25 cellular contexts compared by ENCODE assay signal in the genomic region with DNA sequence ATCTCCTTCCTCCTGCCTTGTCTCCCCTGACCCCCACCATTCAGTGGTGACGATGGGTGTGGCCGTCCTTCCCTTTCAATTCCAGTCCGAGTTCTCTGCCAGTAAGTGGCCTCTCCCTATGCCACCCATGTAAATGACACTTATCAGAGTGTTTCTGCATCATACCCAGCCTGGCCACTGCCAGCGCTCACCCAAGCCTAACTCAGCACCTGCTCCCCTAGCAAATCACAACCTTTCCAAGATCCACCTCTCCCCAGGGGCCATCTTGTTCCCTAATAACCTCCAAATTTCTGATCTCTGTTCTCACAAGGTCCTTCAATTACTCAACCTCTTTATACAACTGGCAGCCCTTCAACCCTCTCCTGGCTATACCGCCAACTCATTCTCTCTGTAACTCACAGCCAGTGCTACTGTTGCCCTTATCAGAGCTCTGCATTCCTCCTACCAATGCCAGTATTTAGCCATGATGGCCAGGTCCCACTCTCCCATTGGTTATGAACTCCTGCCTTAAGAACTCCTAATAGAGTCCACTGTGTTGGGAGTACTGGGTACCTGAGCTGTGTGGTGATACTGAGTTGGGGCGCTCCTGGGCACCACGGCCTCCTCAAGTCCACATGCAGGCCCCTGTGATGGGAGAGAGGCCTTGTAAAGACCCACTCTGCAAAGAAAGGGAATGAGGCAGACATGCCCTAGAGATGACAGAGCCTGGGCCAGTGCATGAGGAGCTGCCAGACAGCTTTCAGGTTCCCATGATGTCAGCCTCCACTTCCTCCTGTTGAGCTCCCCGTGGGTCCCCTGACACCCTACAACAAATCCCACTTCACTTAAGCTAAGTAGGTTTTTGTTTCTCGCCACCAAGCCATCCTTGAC.
DNase-seq lines count a peak whose midpoint lies in the region; ATAC-seq and TF ChIP-seq lines count a peak whose summit lies in the region.
"Had no signal": no experiment of that assay in that cellular context is flagged by ENCODE, and none has a peak within 500 bp of the region (broad histone marks: within the 10 kb centered on the region; RNA-seq: fewer than 3 reads in every experiment).

No MANE protein-coding gene starts in this region.

- H3K27me3 ChIP-seq in right atrium auricular region (no peaks in the 10 kb centered on the region), heart left ventricle (no peaks in the 10 kb centered on the region), neuronal stem cell (ENCODE audit: control insufficient read depth in 3 of 3, insufficient read depth in 3 of 3, low read depth in 1 of 3, low read length in 3 of 3) (no peaks in the 10 kb centered on the region)
- H3K27me3 ChIP-seq: BE2C, esophagus squamous epithelium, foreskin keratinocyte, ovary had no signal

- no peaks in the 10 kb centered on the region for H3K79me1 ChIP-seq in neuronal stem cell (ENCODE audit: low read depth, low read length)

- no peaks in the 10 kb centered on the region for H3K36me3 ChIP-seq in right atrium auricular region
- H3K36me3 ChIP-seq in heart left ventricle: no peaks in the 10 kb centered on the region
- H3K36me3 ChIP-seq in neuronal stem cell (replicated peaks in 1 of 2; ENCODE audit: control insufficient read depth in 2 of 2, insufficient read depth in 2 of 2, low read length in 2 of 2): no peaks in the 10 kb centered on the region
- H3K36me3 ChIP-seq: BE2C, esophagus squamous epithelium, ovary had no signal

- intact Hi-C loops in Right ventricle myocardium superior (cut with DNase I) (no loop called here), heart left ventricle (cut with DNase I) (loop anchor here in 6 of 10 donors (10.0 kb wide), 5 partner anchors 124 to 324 kb away; partner anchors contain the start of gene RREB1 (in 2 of the 6))

- H2BK5ac ChIP-seq in neuronal stem cell (ENCODE audit: low read length): peak overlapping the region; percentile 29

- peaks cover 0 to 14% of the 10 kb centered on the region in 2 donors for H3K4me1 ChIP-seq in right atrium auricular region
- peaks cover 0 to 24% (median 14%) of the 10 kb centered on the region in 12 donors for H3K4me1 ChIP-seq in heart left ventricle
- H3K4me1 ChIP-seq in neuronal stem cell (ENCODE audit: control insufficient read depth in 2 of 2, insufficient read depth in 1 of 2, low read depth in 1 of 2, low read length in 2 of 2): peaks cover 0 to 18% of the 10 kb centered on the region in 2 donors
- H3K4me1 ChIP-seq: BE2C had no signal

- H2BK15ac ChIP-seq in neuronal stem cell (ENCODE audit: low read length): peak overlapping the region; percentile 40

- H3K4me3 ChIP-seq in right atrium auricular region (no peak overlapping the region), heart left ventricle (no peak overlapping the region), neuronal stem cell (ENCODE audit: low read length in 2 of 2) (no peak overlapping the region)
- H3K4me3 ChIP-seq: esophagus squamous epithelium, ovary, smooth muscle cell had no signal

- WGBS in heart left ventricle, 4 donors: 66 to 79% (median 69%) methylated on average over 9 of the region's 9 CpGs
- WGBS in neuronal stem cell (ENCODE audit: extremely low coverage in 2 of 2, insufficient read length in 2 of 2, insufficient replicate concordance in 1 of 2), 2 donors: no CpG with 5 or more reads among the region's 9 CpGs

- no peak for TF ChIP-seq POLR2A in heart left ventricle (IDR thresholded peaks at IDR 0.05)

- H4K91ac ChIP-seq in neuronal stem cell (ENCODE audit: low read depth, low read length, poor library complexity): no peak overlapping the region

- H3K4me2 ChIP-seq in neuronal stem cell (ENCODE audit: insufficient read depth, low read length, poor library complexity, severe bottlenecking): no peak overlapping the region
- H3K4me2 ChIP-seq: smooth muscle cell had no signal

- ATAC-seq in Right ventricle myocardium superior (ENCODE audit: poor library complexity) (peak; percentile 46), heart left ventricle (peak; percentile 37 to 71 (median 48)), HG02610 (IDR thresholded peaks at IDR 0.05; ENCODE audit: unreplicated experiment) (no peak), HG03039 (IDR thresholded peaks at IDR 0.05; ENCODE audit: unreplicated experiment) (no peak)
- ATAC-seq: activated T-cell treated with anti-CD3 and anti-CD28 coated beads, Interleukin-2, amount 50 U/mL, for 4 hours; foreskin keratinocyte; HepG2; SK-N-SH treated with all-trans-retinoic acid at 6 μM for 48 hours had no signal

- H3K18ac ChIP-seq in neuronal stem cell (ENCODE audit: low read length): peak overlapping the region; percentile 81

- no peak overlapping the region for H3K23ac ChIP-seq in neuronal stem cell (ENCODE audit: low read depth, low read length, poor library complexity)

- H2BK120ac ChIP-seq in neuronal stem cell (ENCODE audit: low read depth, low read length): no peak overlapping the region

- no peak overlapping the region for H4K8ac ChIP-seq in neuronal stem cell (ENCODE audit: low read depth, low read length)

- no peaks in the 10 kb centered on the region for H3K9me3 ChIP-seq in right atrium auricular region
- H3K9me3 ChIP-seq in heart left ventricle: peaks cover 0 to 5% (median 0%) of the 10 kb centered on the region in 12 donors
- H3K9me3 ChIP-seq in neuronal stem cell (replicated peaks in 1 of 2; ENCODE audit: control insufficient read depth in 2 of 2, insufficient read depth in 1 of 2, low read depth in 1 of 2, low read length in 2 of 2): peaks cover 0 to 4% of the 10 kb centered on the region in 2 donors
- H3K9me3 ChIP-seq: BE2C, esophagus squamous epithelium, ovary had no signal

- peak overlapping the region; percentile 5 for H2BK12ac ChIP-seq in neuronal stem cell (ENCODE audit: low read length)

- TF ChIP-seq CTCF in right atrium auricular region (IDR thresholded peaks at IDR 0.05) (no peak), heart left ventricle (IDR thresholded peaks at IDR 0.05) (no peak)

- no peak overlapping the region for H3K27ac ChIP-seq in right atrium auricular region
- H3K27ac ChIP-seq in heart left ventricle: peak overlapping the region in 6 of 12 donors; percentile 19 to 43 (median 24)
- no peak overlapping the region for H3K27ac ChIP-seq in neuronal stem cell (replicated peaks; ENCODE audit: low read length)
- H3K27ac ChIP-seq: foreskin keratinocyte, ovary had no signal

- DNase-seq in Right ventricle myocardium superior (no peak), right atrium auricular region (ENCODE audit: low spot score) (no peak), heart left ventricle (peak in 1 of 5 donors; percentile 39), neuronal stem cell (ENCODE audit: low spot score) (no peak), NCI-H2171 treated with DMSO at 0.1 percent for 48 hours (lab: John Stamatoyannopoulos, UW) (no peak)
- DNase-seq: ACHN; activated gamma-delta T cell; activated T-cell treated with anti-CD3 and anti-CD28 coated beads, Interleukin-2, amount 50 U/mL, for 4 hours; BE2C; dermis blood vessel endothelial cell; DMS 273 treated with DMSO at 0.1 percent for 48 hours; endodermal cell; esophagus squamous epithelium; foreskin keratinocyte; NCI-H1417 treated with DMSO at 0.1 percent for 48 hours; NCI-H524; OCI-M1; ovary; retina; stimulated activated naive CD4-positive, alpha-beta T cell treated with Interleukin-2 at 50 U/mL for 16 hours had no signal

- no peak overlapping the region for H2AFZ ChIP-seq in neuronal stem cell (ENCODE audit: low read length)

- H2AK5ac ChIP-seq in neuronal stem cell (ENCODE audit: low read depth, low read length): peak overlapping the region; percentile 36

- no peak overlapping the region for H3K4ac ChIP-seq in neuronal stem cell (ENCODE audit: low read length)

- H3K9ac ChIP-seq in neuronal stem cell (ENCODE audit: low read depth, low read length, poor library complexity): no peak overlapping the region

- no peak overlapping the region for H3K14ac ChIP-seq in neuronal stem cell (ENCODE audit: low read length)

Comparison
In these comparisons a context has a peak if more than half of its experiments do, and no peak if none do; other contexts are left out.
1. ATAC-seq: peak in Right ventricle myocardium superior (single experiment) and heart left ventricle (4 of 4); none in HG02610 (single experiment) and HG03039 (single experiment).